ENCODE assay signal across 1 cellular context in the genomic region with DNA sequence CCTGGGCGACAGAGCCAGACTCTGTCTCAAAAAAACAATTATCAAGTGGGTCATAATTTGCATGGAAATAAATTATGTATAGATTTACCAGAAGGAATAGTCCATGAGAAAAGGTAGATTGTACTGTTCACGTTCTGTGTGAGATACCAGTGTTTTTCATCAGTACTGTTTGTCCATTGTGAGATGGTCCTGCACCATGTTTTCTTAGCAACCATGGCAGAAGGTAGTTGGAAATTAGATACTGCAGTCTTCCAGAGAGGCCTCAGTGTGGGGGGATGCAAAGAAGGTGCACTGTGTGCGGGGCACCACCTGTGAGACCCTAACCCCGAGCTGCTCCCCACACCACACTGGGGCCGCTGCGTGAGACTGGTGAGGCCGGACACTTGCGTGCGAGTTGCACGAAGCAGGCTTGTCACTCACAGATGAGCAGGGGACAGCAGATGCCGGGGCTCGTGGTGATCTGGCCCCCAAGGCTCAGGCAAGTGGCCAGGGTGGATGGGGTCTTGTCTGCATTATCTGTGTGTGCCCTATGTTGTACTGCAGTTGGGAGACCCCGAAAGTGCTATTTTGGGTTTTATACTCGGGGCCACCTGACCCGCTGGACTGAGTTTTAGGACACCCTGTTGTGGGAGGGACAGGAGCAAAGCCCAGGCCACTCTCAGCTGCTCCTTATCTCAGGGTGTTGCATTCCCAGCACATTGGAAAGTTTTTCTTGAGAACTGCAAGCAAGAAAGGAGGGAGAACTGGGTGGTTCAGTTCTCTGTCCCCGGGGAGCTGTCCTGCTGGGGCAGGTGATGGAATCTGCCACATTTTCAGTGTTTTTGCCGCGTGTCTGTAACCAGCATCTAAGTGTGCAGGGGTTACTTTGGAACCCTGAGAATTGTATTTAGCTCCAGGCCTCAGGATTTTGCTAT.
A peak's percentile ranks its signal among the peaks of the same experiment; 100 is the strongest.
TF ChIP-seq lines count a peak whose summit lies in the region.

No MANE protein-coding gene starts in this region.

TF ChIP-seq in HEK293, 187 proteins besides CTCF, POLR2A, EP300 and RAD21 (continued from another document):
- TF ChIP-seq, protein P1, sequence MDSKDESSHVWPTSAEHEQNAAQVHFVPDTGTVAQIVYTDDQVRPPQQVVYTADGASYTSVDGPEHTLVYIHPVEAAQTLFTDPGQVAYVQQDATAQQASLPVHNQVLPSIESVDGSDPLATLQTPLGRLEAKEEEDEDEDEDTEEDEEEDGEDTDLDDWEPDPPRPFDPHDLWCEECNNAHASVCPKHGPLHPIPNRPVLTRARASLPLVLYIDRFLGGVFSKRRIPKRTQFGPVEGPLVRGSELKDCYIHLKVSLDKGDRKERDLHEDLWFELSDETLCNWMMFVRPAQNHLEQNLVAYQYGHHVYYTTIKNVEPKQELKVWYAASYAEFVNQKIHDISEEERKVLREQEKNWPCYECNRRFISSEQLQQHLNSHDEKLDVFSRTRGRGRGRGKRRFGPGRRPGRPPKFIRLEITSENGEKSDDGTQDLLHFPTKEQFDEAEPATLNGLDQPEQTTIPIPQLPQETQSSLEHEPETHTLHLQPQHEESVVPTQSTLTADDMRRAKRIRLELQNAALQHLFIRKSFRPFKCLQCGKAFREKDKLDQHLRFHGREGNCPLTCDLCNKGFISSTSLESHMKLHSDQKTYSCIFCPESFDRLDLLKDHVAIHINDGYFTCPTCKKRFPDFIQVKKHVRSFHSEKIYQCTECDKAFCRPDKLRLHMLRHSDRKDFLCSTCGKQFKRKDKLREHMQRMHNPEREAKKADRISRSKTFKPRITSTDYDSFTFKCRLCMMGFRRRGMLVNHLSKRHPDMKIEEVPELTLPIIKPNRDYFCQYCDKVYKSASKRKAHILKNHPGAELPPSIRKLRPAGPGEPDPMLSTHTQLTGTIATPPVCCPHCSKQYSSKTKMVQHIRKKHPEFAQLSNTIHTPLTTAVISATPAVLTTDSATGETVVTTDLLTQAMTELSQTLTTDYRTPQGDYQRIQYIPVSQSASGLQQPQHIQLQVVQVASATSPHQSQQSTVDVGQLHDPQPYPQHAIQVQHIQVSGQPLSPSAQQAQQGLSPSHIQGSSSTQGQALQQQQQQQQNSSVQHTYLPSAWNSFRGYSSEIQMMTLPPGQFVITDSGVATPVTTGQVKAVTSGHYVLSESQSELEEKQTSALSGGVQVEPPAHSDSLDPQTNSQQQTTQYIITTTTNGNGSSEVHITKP (tag by site-specific recombination; IDR thresholded peaks at IDR 0.05), result peak; percentile 12; the same call in 1 of the 2 replicates
